In genomic region chr17:73874008-73874407, GRCh38 we compare ENCODE assay signal across 19 cellular contexts.
DNase-seq lines count a peak whose midpoint lies in the region; ATAC-seq lines count a peak whose summit lies in the region.
"Had no signal": no experiment of that assay in that cellular context is flagged by ENCODE, and none has a peak within 500 bp of the region (broad histone marks: within the 10 kb centered on the region; RNA-seq: fewer than 3 reads in every experiment).

No MANE protein-coding gene starts in this region.

- peak; percentile 46 to 59 for ATAC-seq in activated CD4-positive, CD25-positive, alpha-beta regulatory T cell treated with anti-CD3 and anti-CD28 coated beads, Interleukin-2, amount 50 U/mL, for 24 hours
- ATAC-seq in GM21717 (IDR thresholded peaks at IDR 0.05; ENCODE audit: unreplicated experiment), result peak; percentile 65
- ATAC-seq in natural killer cell treated with Interleukin-12 subunit alpha and Interleukin-12 subunit beta and Interleukin-15 and Interleukin-18, amount 100 ng/mL, for 72 hours, result peak; percentile 76 to 85
- ATAC-seq: CD8-positive, alpha-beta T cell; Right ventricle myocardium inferior had no signal

- H3K4me3 Mint-ChIP-seq in natural killer cell treated with Interleukin-12 subunit alpha and Interleukin-12 subunit beta and Interleukin-15 and Interleukin-18, amount 100 ng/mL, for 72 hours, result peak overlapping the region; percentile 22
- H3K4me3 Mint-ChIP-seq: activated naive CD4-positive, alpha-beta T cell treated with anti-CD3 and anti-CD28 coated beads, Interleukin-2, amount 10 ng/mL, durations not matched to agents 7 days and 5 days; CD8-positive, alpha-beta T cell; central memory CD8-positive, alpha-beta T cell; H9; memory B cell had no signal

- peak overlapping the region; percentile 52 to 53 for H3K27ac Mint-ChIP-seq in natural killer cell treated with Interleukin-12 subunit alpha and Interleukin-12 subunit beta and Interleukin-15 and Interleukin-18, amount 100 ng/mL, for 72 hours
- H3K27ac Mint-ChIP-seq: activated naive CD4-positive, alpha-beta T cell treated with anti-CD3 and anti-CD28 coated beads, Interleukin-2, amount 10 ng/mL, durations not matched to agents 7 days and 5 days; CD8-positive, alpha-beta T cell; H9; memory B cell had no signal

- intact Hi-C loops in head of caudate nucleus (cut with DNase I), result no loop called here

- H3K36me3 Mint-ChIP-seq in natural killer cell treated with Interleukin-12 subunit alpha and Interleukin-12 subunit beta and Interleukin-15 and Interleukin-18, amount 100 ng/mL, for 72 hours, result no peaks in the 10 kb centered on the region
- H3K36me3 Mint-ChIP-seq: activated naive CD4-positive, alpha-beta T cell treated with anti-CD3 and anti-CD28 coated beads, Interleukin-2, amount 10 ng/mL, durations not matched to agents 7 days and 5 days; CD8-positive, alpha-beta T cell; memory B cell had no signal

- H3K27me3 Mint-ChIP-seq in natural killer cell treated with Interleukin-12 subunit alpha and Interleukin-12 subunit beta and Interleukin-15 and Interleukin-18, amount 100 ng/mL, for 72 hours, result peaks cover 0 to 3% of the 10 kb centered on the region in 2 donors

- DNase-seq in activated CD4-positive, CD25-positive, alpha-beta regulatory T cell (lab: John Stamatoyannopoulos, UW), result no peak
- peak; percentile 5 for DNase-seq in NAMALWA (ENCODE audit: low spot score)
- DNase-seq in natural killer cell treated with Interleukin-12 subunit alpha and Interleukin-12 subunit beta and Interleukin-15 and Interleukin-18, amount 100 ng/mL, for 72 hours (ENCODE audit: low spot score), result peak; percentile 65
- DNase-seq in head of caudate nucleus, result no peak
- no peak for DNase-seq in NOMO-1 treated with DMSO at 0.1 percent for 48 hours (lab: John Stamatoyannopoulos, UW; ENCODE audit: unreplicated experiment)
- DNase-seq in D341Med (ENCODE audit: low spot score), result no peak
- DNase-seq: activated naive CD4-positive, alpha-beta T cell treated with anti-CD3 and anti-CD28 coated beads, Interleukin-2, amount 10 ng/mL, durations not matched to agents 7 days and 5 days; CD8-positive, alpha-beta T cell; erythroblast; H9; KG1; NCI-H187 treated with DMSO at 0.1 percent for 48 hours; NCI-H69; tibial artery had no signal

- H3K4me1 Mint-ChIP-seq in natural killer cell treated with Interleukin-12 subunit alpha and Interleukin-12 subunit beta and Interleukin-15 and Interleukin-18, amount 100 ng/mL, for 72 hours (ENCODE audit: low read depth in 2 of 2), result peaks cover 18 to 30% of the 10 kb centered on the region in 2 donors
- H3K4me1 Mint-ChIP-seq: activated naive CD4-positive, alpha-beta T cell treated with anti-CD3 and anti-CD28 coated beads, Interleukin-2, amount 10 ng/mL, durations not matched to agents 7 days and 5 days; central memory CD8-positive, alpha-beta T cell; memory B cell had no signal

- no peaks in the 10 kb centered on the region for H3K9me3 Mint-ChIP-seq in natural killer cell treated with Interleukin-12 subunit alpha and Interleukin-12 subunit beta and Interleukin-15 and Interleukin-18, amount 100 ng/mL, for 72 hours
- H3K9me3 Mint-ChIP-seq: activated naive CD4-positive, alpha-beta T cell treated with anti-CD3 and anti-CD28 coated beads, Interleukin-2, amount 10 ng/mL, durations not matched to agents 7 days and 5 days; CD8-positive, alpha-beta T cell; central memory CD8-positive, alpha-beta T cell; H9 had no signal

Comparison
In these comparisons a context has a peak if more than half of its experiments do, and no peak if none do; other contexts are left out.
1. DNase-seq: peak in NAMALWA (single experiment) and natural killer cell treated with Interleukin-12 subunit alpha and Interleukin-12 subunit beta and Interleukin-15 and Interleukin-18, amount 100 ng/mL, for 72 hours (single experiment); none in activated CD4-positive, CD25-positive, alpha-beta regulatory T cell (0 of 4), head of caudate nucleus (0 of 42), NOMO-1 treated with DMSO at 0.1 percent for 48 hours (single experiment) and D341Med (single experiment).
2. Peak in every context shown above with its lines, with median percentiles within 50 percentile points of each other: ATAC-seq.